Comparison of ENCODE assay signal across 26 cellular contexts in genomic region chr10:77187376-77187999, GRCh38.
DNase-seq lines count a peak whose midpoint lies in the region; ATAC-seq, FAIRE-seq and TF ChIP-seq lines count a peak whose summit lies in the region.
"Had no signal": no experiment of that assay in that cellular context is flagged by ENCODE, and none has a peak within 500 bp of the region (broad histone marks: within the 10 kb centered on the region; RNA-seq: fewer than 3 reads in every experiment).

No MANE protein-coding gene starts in this region.

- no peak overlapping the region for H3K4me3 Mint-ChIP-seq in WTC11
- H3K4me3 Mint-ChIP-seq: activated B cell treated with CpG ODN at 0.5 μM for 24 hours; activated CD4-positive, alpha-beta memory T cell treated with anti-CD3 and anti-CD28 coated beads for 36 hours; B cell had no signal

- no peak overlapping the region for H3K23ac ChIP-seq in mesendoderm (ENCODE audit: low read length)

- H2BK120ac ChIP-seq in mesendoderm (ENCODE audit: low read depth, low read length): no peak overlapping the region

- POLR2A ChIA-PET in WTC11 (lab: Charles Lee): interaction anchor here (0.6 kb wide), 1 partner anchor 302 kb away, joined by 3 read pairs; no protein-coding TSS in a partner anchor

- no peak overlapping the region for H2AK5ac ChIP-seq in mesendoderm (ENCODE audit: low read length)

- no peaks in the 10 kb centered on the region for H3K36me3 ChIP-seq in body of pancreas (replicated peaks in 1 of 2; ENCODE audit: insufficient read depth in 1 of 2, low read depth in 2 of 2)
- no peaks in the 10 kb centered on the region for H3K36me3 ChIP-seq in mesendoderm (ENCODE audit: control insufficient read depth, insufficient read depth, low read length)
- H3K36me3 ChIP-seq in uterus: no peaks in the 10 kb centered on the region
- H3K36me3 ChIP-seq: spleen, stomach, upper lobe of left lung had no signal

- no peaks in the 10 kb centered on the region for H3K9me3 Mint-ChIP-seq in WTC11
- H3K9me3 Mint-ChIP-seq: activated B cell treated with CpG ODN at 0.5 μM for 24 hours; activated CD4-positive, alpha-beta memory T cell treated with anti-CD3 and anti-CD28 coated beads for 36 hours had no signal

- ATAC-seq in body of pancreas (no peak), GM19324 (IDR thresholded peaks at IDR 0.05; ENCODE audit: low FRiP score, unreplicated experiment) (no peak), WTC11 (no peak)
- ATAC-seq: left cardiac atrium had no signal

- no peaks in the 10 kb centered on the region for H3K27me3 Mint-ChIP-seq in WTC11 (ENCODE audit: low read depth)
- H3K27me3 Mint-ChIP-seq: B cell had no signal

- H3K18ac ChIP-seq in mesendoderm (ENCODE audit: low read length): no peak overlapping the region

- TF ChIP-seq CTCF in body of pancreas (IDR thresholded peaks at IDR 0.05) (no peak), uterus (IDR thresholded peaks at IDR 0.05) (no peak), WTC11 (IDR thresholded peaks at IDR 0.05) (no peak)

- WGBS in body of pancreas, 2 donors: 67 to 71% methylated on average over 9 of the region's 9 CpGs
- WGBS in mesendoderm (ENCODE audit: extremely low coverage, insufficient coverage, low lambda C conversion rate): no CpG with 5 or more reads among the region's 9 CpGs

- H3K4me2 ChIP-seq in mesendoderm (ENCODE audit: low read length): no peak overlapping the region

- intact Hi-C loops in body of pancreas (cut with DNase I): no loop called here
- intact Hi-C loops in uterus (cut with DNase I; ENCODE audit: low total_unique reads): no loop called here

- H3K27ac ChIP-seq in body of pancreas (peak overlapping the region in 3 of 4 donors; percentile 27 to 45 (median 29)), mesendoderm (ENCODE audit: low read depth, low read length) (no peak overlapping the region), uterus (peak overlapping the region; percentile 65 to 94)
- H3K27ac ChIP-seq: dorsolateral prefrontal cortex, spleen, upper lobe of left lung had no signal

- no peak overlapping the region for H3K9ac ChIP-seq in mesendoderm (ENCODE audit: low read length)

- H2BK5ac ChIP-seq in mesendoderm (ENCODE audit: low read length): no peak overlapping the region

- H3K79me1 ChIP-seq in mesendoderm (ENCODE audit: low read length): no peaks in the 10 kb centered on the region

- peak; percentile 13 for DNase-seq in NCI-H2107 treated with DMSO at 0.1 percent for 48 hours (lab: John Stamatoyannopoulos, UW; ENCODE audit: unreplicated experiment)
- DNase-seq in NCI-H2107 (lab: John Stamatoyannopoulos, UW): no peak
- DNase-seq in body of pancreas: peak in 1 of 4 donors; percentile 24
- peak; percentile 32 for DNase-seq in mesendoderm
- DNase-seq in uterus: no peak
- no peak for DNase-seq in urothelium cell line (ENCODE audit: low spot score)
- DNase-seq in WTC11 (ENCODE audit: low spot score): no peak
- DNase-seq: 8988T; activated B cell treated with CpG ODN at 0.5 μM for 24 hours; activated CD4-positive, alpha-beta memory T cell treated with anti-CD3 and anti-CD28 coated beads for 36 hours; activated gamma-delta T cell treated with Interleukin-2 at 50 U/mL for 16 hours; activated T-cell treated with anti-CD3 and anti-CD28 coated beads for 4 hours; central memory CD4-positive, alpha-beta T cell; dorsolateral prefrontal cortex; erythroblast; KBM-7; left cardiac atrium; MV-4-11; NCI-H187 treated with DMSO at 0.1 percent for 48 hours; spleen; stimulated activated CD4-positive, alpha-beta T cell treated with anti-CD3 and anti-CD28 coated beads, Interleukin-4, amount 100 ng/mL, for 4 hours; stomach; upper lobe of left lung had no signal

- no peak for TF ChIP-seq POLR2A in body of pancreas (IDR thresholded peaks at IDR 0.05)
- no peak for TF ChIP-seq POLR2A in uterus (IDR thresholded peaks at IDR 0.05)

- no peak overlapping the region for H3K4ac ChIP-seq in mesendoderm (ENCODE audit: low read depth, low read length)

- peaks cover 26% of the 10 kb centered on the region for H3K4me1 ChIP-seq in body of pancreas
- peaks cover 3% of the 10 kb centered on the region for H3K4me1 ChIP-seq in mesendoderm (ENCODE audit: control insufficient read depth, low read depth, low read length)
- H3K4me1 ChIP-seq in uterus: no peaks in the 10 kb centered on the region
- H3K4me1 ChIP-seq: spleen had no signal

- no peak overlapping the region for H3K27ac Mint-ChIP-seq in WTC11
- H3K27ac Mint-ChIP-seq: activated B cell treated with CpG ODN at 0.5 μM for 24 hours; activated CD4-positive, alpha-beta memory T cell treated with anti-CD3 and anti-CD28 coated beads for 36 hours; B cell had no signal

- H2BK15ac ChIP-seq in mesendoderm (replicated peaks; ENCODE audit: low read depth): no peak overlapping the region

- H3K4me1 Mint-ChIP-seq in WTC11: peaks cover 21% of the 10 kb centered on the region
- H3K4me1 Mint-ChIP-seq: activated B cell treated with CpG ODN at 0.5 μM for 24 hours, B cell had no signal

- no peak overlapping the region for H4K8ac ChIP-seq in mesendoderm (ENCODE audit: low read depth, low read length)

- no peak overlapping the region for H3K56ac ChIP-seq in mesendoderm (ENCODE audit: low read length)

- no peaks in the 10 kb centered on the region for H3K27me3 ChIP-seq in body of pancreas
- H3K27me3 ChIP-seq in mesendoderm (ENCODE audit: insufficient read depth, low read length, poor library complexity): no peaks in the 10 kb centered on the region
- no peaks in the 10 kb centered on the region for H3K27me3 ChIP-seq in uterus
- H3K27me3 ChIP-seq: dorsolateral prefrontal cortex, upper lobe of left lung had no signal

- H3K9me3 ChIP-seq in body of pancreas (no peaks in the 10 kb centered on the region), uterus (no peaks in the 10 kb centered on the region)
- H3K9me3 ChIP-seq: spleen, stomach, upper lobe of left lung had no signal

- CTCF ChIA-PET in WTC11 (lab: Charles Lee): interaction anchor here (0.8 to 1.5 kb wide), 3 partner anchors 8 to 22 kb away, joined by 4 to 8 read pairs (median 5); no protein-coding TSS in a partner anchor

- H3K36me3 Mint-ChIP-seq in WTC11: no peaks in the 10 kb centered on the region
- H3K36me3 Mint-ChIP-seq: activated CD4-positive, alpha-beta memory T cell treated with anti-CD3 and anti-CD28 coated beads for 36 hours had no signal

- no peaks in the 10 kb centered on the region for H3K79me2 ChIP-seq in mesendoderm (ENCODE audit: control insufficient read depth, insufficient read depth, low read length)

- no peak overlapping the region for H3K4me3 ChIP-seq in body of pancreas
- no peak overlapping the region for H3K4me3 ChIP-seq in mesendoderm (ENCODE audit: low read length)
- H3K4me3 ChIP-seq in uterus: no peak overlapping the region
- H3K4me3 ChIP-seq: dorsolateral prefrontal cortex, spleen, stomach, upper lobe of left lung had no signal

- no peak overlapping the region for H4K5ac ChIP-seq in mesendoderm (ENCODE audit: low read length)

- no peak for FAIRE-seq in urothelium cell line (lab: Jason Lieb, UNC)
- FAIRE-seq: RCC 7860 had no signal

TF ChIP-seq in WTC11, 78 proteins besides CTCF, POLR2A, EP300 and RAD21 (continues in another document):
- TF ChIP-seq MYBL2 (CRISPR knock-in tag; IDR thresholded peaks at IDR 0.05) (no peak), NFE2L1 (CRISPR knock-in tag; IDR thresholded peaks at IDR 0.05) (no peak), ZNF396 (CRISPR knock-in tag; IDR thresholded peaks at IDR 0.05; ENCODE audit: borderline replicate concordance) (no peak), TEAD4 (CRISPR knock-in tag; IDR thresholded peaks at IDR 0.05) (no peak), FOXJ3 (CRISPR knock-in tag; IDR thresholded peaks at IDR 0.05; ENCODE audit: borderline replicate concordance) (no peak), ZBTB21 (CRISPR knock-in tag; IDR thresholded peaks at IDR 0.05; ENCODE audit: borderline replicate concordance) (no peak), TP53 (CRISPR knock-in tag; IDR thresholded peaks at IDR 0.05) (no peak)
- TF ChIP-seq, protein P1, sequence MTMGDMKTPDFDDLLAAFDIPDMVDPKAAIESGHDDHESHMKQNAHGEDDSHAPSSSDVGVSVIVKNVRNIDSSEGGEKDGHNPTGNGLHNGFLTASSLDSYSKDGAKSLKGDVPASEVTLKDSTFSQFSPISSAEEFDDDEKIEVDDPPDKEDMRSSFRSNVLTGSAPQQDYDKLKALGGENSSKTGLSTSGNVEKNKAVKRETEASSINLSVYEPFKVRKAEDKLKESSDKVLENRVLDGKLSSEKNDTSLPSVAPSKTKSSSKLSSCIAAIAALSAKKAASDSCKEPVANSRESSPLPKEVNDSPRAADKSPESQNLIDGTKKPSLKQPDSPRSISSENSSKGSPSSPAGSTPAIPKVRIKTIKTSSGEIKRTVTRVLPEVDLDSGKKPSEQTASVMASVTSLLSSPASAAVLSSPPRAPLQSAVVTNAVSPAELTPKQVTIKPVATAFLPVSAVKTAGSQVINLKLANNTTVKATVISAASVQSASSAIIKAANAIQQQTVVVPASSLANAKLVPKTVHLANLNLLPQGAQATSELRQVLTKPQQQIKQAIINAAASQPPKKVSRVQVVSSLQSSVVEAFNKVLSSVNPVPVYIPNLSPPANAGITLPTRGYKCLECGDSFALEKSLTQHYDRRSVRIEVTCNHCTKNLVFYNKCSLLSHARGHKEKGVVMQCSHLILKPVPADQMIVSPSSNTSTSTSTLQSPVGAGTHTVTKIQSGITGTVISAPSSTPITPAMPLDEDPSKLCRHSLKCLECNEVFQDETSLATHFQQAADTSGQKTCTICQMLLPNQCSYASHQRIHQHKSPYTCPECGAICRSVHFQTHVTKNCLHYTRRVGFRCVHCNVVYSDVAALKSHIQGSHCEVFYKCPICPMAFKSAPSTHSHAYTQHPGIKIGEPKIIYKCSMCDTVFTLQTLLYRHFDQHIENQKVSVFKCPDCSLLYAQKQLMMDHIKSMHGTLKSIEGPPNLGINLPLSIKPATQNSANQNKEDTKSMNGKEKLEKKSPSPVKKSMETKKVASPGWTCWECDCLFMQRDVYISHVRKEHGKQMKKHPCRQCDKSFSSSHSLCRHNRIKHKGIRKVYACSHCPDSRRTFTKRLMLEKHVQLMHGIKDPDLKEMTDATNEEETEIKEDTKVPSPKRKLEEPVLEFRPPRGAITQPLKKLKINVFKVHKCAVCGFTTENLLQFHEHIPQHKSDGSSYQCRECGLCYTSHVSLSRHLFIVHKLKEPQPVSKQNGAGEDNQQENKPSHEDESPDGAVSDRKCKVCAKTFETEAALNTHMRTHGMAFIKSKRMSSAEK (CRISPR knock-in tag; IDR thresholded peaks at IDR 0.05; ENCODE audit: borderline replicate concordance): no peak
- TF ChIP-seq, protein P2, sequence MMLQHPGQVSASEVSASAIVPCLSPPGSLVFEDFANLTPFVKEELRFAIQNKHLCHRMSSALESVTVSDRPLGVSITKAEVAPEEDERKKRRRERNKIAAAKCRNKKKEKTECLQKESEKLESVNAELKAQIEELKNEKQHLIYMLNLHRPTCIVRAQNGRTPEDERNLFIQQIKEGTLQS (CRISPR knock-in tag; conservative IDR thresholded peaks at IDR 0.05): no peak

Comparison
In these comparisons a context has a peak if more than half of its experiments do, and no peak if none do; other contexts are left out.
1. DNase-seq: peak in NCI-H2107 treated with DMSO at 0.1 percent for 48 hours (single experiment) and mesendoderm (single experiment); none in NCI-H2107 (single experiment), uterus (0 of 2), urothelium cell line (single experiment) and WTC11 (single experiment).